23 cellular contexts compared by ENCODE assay signal in the genomic region with DNA sequence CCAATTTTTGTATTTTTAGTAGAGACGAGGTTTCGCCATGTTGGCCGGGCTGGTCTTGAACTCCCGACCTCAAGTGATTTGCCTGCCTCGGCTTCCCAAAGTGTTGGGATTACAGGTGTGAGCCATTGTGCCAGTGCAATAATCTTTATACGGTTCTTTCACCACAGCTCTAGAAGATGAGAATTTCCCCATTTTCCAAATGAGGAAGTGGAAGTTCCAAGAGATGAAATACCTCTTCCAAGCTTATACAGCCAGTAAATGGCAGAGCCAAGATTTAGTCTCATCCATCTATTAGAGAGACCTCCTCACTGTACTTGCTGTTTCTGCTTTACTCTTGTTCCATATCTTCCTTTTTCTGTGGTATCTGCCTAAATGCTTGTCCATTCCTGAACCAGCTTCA. TPM values are rescaled to one million over a fixed set of nuclear protein-coding genes. Genes with fewer than 3 reads are reported as not detected.
"Had no signal": no experiment of that assay in that cellular context is flagged by ENCODE, and none has a peak within 500 bp of the region (broad histone marks: within the 10 kb centered on the region; RNA-seq: fewer than 3 reads in every experiment).

No MANE protein-coding gene starts in this region.

- H3K9me3 ChIP-seq: heart left ventricle, tibial artery, upper lobe of left lung, uterus had no signal

- H3K27me3 ChIP-seq: heart left ventricle, spleen, tibial artery, upper lobe of left lung, uterus had no signal

- H3K36me3 ChIP-seq: heart left ventricle, spleen, tibial artery, upper lobe of left lung, uterus had no signal

- H3K4me1 ChIP-seq: heart left ventricle, spleen, tibial artery, upper lobe of left lung, uterus had no signal

- DNase-seq: effector memory CD4-positive, alpha-beta T cell; heart left ventricle; hippocampal formation; kidney glomerular epithelial cell; mammary epithelial cell; naive thymus-derived CD4-positive, alpha-beta T cell; nephron progenitor cell; posterior cingulate gyrus; spleen; stimulated activated CD4-positive, alpha-beta T cell treated with anti-CD3 and anti-CD28 coated beads, Interleukin-15, amount 100 ng/mL, for 24 hours; stimulated activated CD4-positive, alpha-beta T cell treated with anti-CD3 and anti-CD28 coated beads, Interleukin-1b, Interleukin-23, amount 100 ng/mL, for 48 hours; stimulated activated CD4-positive, alpha-beta T cell treated with anti-CD3 and anti-CD28 coated beads, Interleukin-4, amount 100 ng/mL, for 24 hours; tibial artery; upper lobe of left lung; uterus had no signal

- H3K27ac ChIP-seq: heart left ventricle, spleen, tibial artery, upper lobe of left lung, uterus had no signal

- H3K4me3 ChIP-seq: heart left ventricle, spleen, tibial artery, upper lobe of left lung, uterus had no signal

RNA-seq across cellular contexts. Expression of a gene that starts 3.1 kb away (rescaled TPM):
- total RNA-seq: fibroblast of lung; glomerular endothelial cell; liver; mesenteric fat pad; mononuclear cell; naive thymus-derived CD4-positive, alpha-beta T cell; omental fat pad; pulmonary artery endothelial cell; sciatic nerve; spleen had no signal
